In the genomic region with DNA sequence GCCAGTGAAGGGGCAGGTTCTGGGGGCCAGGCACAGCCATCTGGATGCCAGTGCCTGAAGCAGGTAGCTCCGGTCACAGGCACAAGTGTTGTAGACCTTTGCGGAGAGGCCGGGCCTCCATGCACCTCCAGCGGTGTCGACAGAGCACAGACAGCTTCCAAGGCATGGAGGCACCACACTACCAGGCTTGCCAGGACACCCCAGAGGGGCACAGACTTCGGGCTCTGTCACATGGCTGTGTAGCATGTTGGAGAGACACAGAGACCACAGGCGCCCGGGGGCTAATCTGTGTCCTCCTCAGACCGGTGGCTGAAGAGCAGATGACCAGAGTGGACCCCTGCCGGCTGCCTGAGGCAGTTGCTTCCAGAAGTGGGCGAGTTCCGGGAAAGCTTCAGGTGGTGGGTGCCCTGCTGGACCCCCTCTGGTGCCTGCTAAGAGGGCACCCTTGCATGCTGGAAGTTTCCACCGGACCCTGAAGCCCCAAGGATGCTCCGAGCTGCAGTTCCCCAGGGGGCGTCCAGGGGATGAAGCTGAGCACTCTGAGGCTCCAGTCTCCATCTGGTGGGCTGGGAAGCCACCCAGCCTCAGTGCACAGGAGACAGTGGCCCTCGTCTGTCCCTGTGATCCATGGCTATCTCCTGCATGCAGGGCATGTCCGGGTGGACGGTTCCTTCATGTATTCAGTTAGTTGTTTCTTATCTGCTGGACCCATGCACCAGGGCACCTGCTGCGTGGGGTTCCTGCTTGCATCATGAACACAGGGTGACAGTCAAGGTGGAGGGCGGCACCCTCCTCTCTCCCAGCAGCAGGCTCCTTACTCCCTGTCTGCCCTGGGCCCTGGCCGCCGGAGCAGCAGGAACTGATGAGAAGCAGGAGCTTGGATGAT, we compare ENCODE assay signal across 28 cellular contexts.
A peak's percentile ranks its signal among the peaks of the same experiment; 100 is the strongest.
DNase-seq lines count a peak whose midpoint lies in the region; ATAC-seq, FAIRE-seq and TF ChIP-seq lines count a peak whose summit lies in the region.
"Had no signal": no experiment of that assay in that cellular context is flagged by ENCODE, and none has a peak within 500 bp of the region (broad histone marks: within the 10 kb centered on the region; RNA-seq: fewer than 3 reads in every experiment).

No MANE protein-coding gene starts in this region.

- no peak overlapping the region for H3K9ac ChIP-seq in kidney (ENCODE audit: low read length in 2 of 2)

- H3K27ac ChIP-seq in kidney (ENCODE audit: low read depth in 2 of 2, low read length in 2 of 2) = no peak overlapping the region
- H3K27ac ChIP-seq: 22Rv1, breast epithelium, coronary artery, SJSA1, testis had no signal

- H3K36me3 ChIP-seq in BE2C (no peaks in the 10 kb centered on the region), kidney (ENCODE audit: control insufficient read depth in 1 of 2, insufficient read depth in 2 of 2, low read length in 2 of 2) (no peaks in the 10 kb centered on the region)
- H3K36me3 ChIP-seq: breast epithelium, HAP-1, MG63, SJSA1 had no signal

- H3K4me1 ChIP-seq in BE2C (no peaks in the 10 kb centered on the region), kidney (ENCODE audit: control insufficient read depth in 1 of 2, insufficient read depth in 1 of 2, low read depth in 1 of 2, low read length in 2 of 2) (no peaks in the 10 kb centered on the region)
- H3K4me1 ChIP-seq: breast epithelium, HAP-1, SJSA1, testis had no signal

- TF ChIP-seq CTCF in BE2C (IDR thresholded peaks at IDR 0.05; ENCODE audit: low read depth, low read length) = no peak
- TF ChIP-seq CTCF in kidney (IDR thresholded peaks at IDR 0.05; ENCODE audit: borderline replicate concordance, extremely low read depth, insufficient read depth) = no peak

- no peak for FAIRE-seq in kidney (lab: Jason Lieb, UNC)
- FAIRE-seq in HTR-8/SVneo (lab: Jason Lieb, UNC) = no peak
- FAIRE-seq: D721Med, GM18507, RCC 7860, urothelium cell line had no signal

- H3K27me3 ChIP-seq in BE2C = no peaks in the 10 kb centered on the region
- H3K27me3 ChIP-seq: breast epithelium, MG63, SJSA1, testis had no signal

- DNase-seq in NCI-H146 (lab: John Stamatoyannopoulos, UW) (peak; percentile 8), NCI-H146 treated with DMSO at 0.1 percent for 48 hours (lab: John Stamatoyannopoulos, UW; ENCODE audit: unreplicated experiment) (no peak), BE2C (peak; percentile 10), kidney (peak; percentile 49), posterior cingulate gyrus (peak in 6 of 10 donors; percentile 0 to 82 (median 36)), HTR-8/SVneo (ENCODE audit: insufficient read length, low spot score) (no peak), NK-92 (lab: John Stamatoyannopoulos, UW; ENCODE audit: unreplicated experiment) (no peak)
- DNase-seq: activated CD8-positive, alpha-beta T cell treated with anti-CD3 and anti-CD28 coated beads for 36 hours; CD4-positive, CD25-positive, alpha-beta regulatory T cell; effector memory CD4-positive, alpha-beta T cell; erythroblast; mesendoderm; MG63; NCI-H2081; NCI-H345; stimulated activated naive CD4-positive, alpha-beta T cell; testis had no signal

- H3K4me3 ChIP-seq in BE2C (ENCODE audit: low read depth, low read length) = no peak overlapping the region
- no peak overlapping the region for H3K4me3 ChIP-seq in kidney (ENCODE audit: low read length in 2 of 2)
- H3K4me3 ChIP-seq: breast epithelium, coronary artery, HAP-1, MG63, SJSA1, testis had no signal

- intact Hi-C loops in kidney (cut with DNase I) (no loop called here), posterior cingulate gyrus (cut with DNase I) (no loop called here)

- no peaks in the 10 kb centered on the region for H3K9me3 ChIP-seq in BE2C
- no peaks in the 10 kb centered on the region for H3K9me3 ChIP-seq in kidney (ENCODE audit: control insufficient read depth in 1 of 2, low read length in 2 of 2)
- H3K9me3 ChIP-seq: breast epithelium, HAP-1, MG63, testis had no signal

- no peak for ATAC-seq in GM18520 (IDR thresholded peaks at IDR 0.05; ENCODE audit: unreplicated experiment)
- ATAC-seq: activated CD8-positive, alpha-beta T cell treated with anti-CD3 and anti-CD28 coated beads for 36 hours; right cardiac atrium had no signal

Comparison
In these comparisons a context has a peak if more than half of its experiments do, and no peak if none do; other contexts are left out.
1. DNase-seq: peak in NCI-H146 (single experiment), BE2C (single experiment), kidney (single experiment) and posterior cingulate gyrus (6 of 10); none in NCI-H146 treated with DMSO at 0.1 percent for 48 hours (single experiment), HTR-8/SVneo (single experiment) and NK-92 (single experiment).